ENCODE assay signal across 8 cellular contexts in the genomic region with DNA sequence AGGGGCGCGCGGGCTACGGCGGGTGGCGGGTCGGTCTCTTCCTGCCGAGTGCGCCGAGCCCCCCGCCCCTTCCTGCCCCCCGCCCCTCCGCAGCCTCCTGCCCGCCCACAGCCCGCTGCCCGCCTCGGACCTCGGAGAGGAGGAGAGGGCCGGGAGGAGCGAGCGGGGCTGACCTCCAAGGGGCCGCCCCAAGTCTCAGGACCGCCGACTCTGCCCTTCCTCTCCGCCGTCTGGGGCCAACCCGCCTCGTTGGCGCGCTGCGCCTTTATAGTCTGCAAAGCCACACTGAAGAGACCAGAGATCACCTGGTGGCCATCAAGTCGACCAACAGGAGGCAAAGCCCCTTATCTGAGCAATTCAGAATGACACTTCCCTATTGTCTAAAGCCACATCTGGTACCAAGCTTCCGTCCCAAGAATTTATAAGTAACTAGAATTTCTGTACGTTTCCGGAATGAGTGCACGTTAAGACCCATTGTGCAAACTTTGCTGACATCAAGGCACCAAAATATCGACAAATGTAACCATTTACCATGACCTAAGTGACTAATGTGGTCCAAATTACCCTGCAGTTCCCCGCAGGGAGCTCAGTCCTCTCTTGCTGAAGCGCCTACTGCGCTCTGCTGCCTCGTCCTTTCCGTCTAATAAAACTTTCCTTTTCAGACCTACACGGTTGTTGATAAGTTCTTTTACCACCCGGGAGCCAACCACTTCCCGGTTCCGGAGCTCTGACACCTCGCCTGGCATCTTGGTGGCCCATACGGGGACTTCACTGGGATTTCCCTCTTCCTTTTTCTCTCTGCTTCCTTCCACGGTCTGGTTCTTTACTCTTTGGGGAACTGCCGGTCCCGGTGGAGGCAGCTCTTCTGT. TPM values are rescaled to one million over a fixed set of nuclear protein-coding genes. Genes with fewer than 3 reads are reported as not detected.
DNase-seq lines count a peak whose midpoint lies in the region; ATAC-seq and TF ChIP-seq lines count a peak whose summit lies in the region.

CPXM1 (minus strand) TSS at position 38 of the 869 bp plus-strand sequence. CDS start 55 bp downstream, outside the sequence.

- H3K36me3 Mint-ChIP-seq in activated naive CD8-positive, alpha-beta T cell treated with anti-CD3 and anti-CD28 coated beads, Interleukin-2, amount 50 U/mL, for 24 hours (ENCODE audit: low read depth), result no peaks in the 10 kb centered on the region

- DNase-seq in GM19238 (ENCODE audit: insufficient read length, low spot score), result peak; percentile 69
- peak; percentile 95 for DNase-seq in MV-4-11 (lab: John Stamatoyannopoulos, UW)
- peak; percentile 42 for DNase-seq in activated naive CD8-positive, alpha-beta T cell treated with anti-CD3 and anti-CD28 coated beads, Interleukin-2, amount 50 U/mL, for 24 hours
- DNase-seq in left lung, result no peak
- DNase-seq in thyroid gland, result peak; percentile 20 to 41
- no peak for DNase-seq in PC-3
- DNase-seq in COR-L47 (lab: John Stamatoyannopoulos, UW), result no peak

- peak within 1 kb of the TSS; percentile 95 for H3K9ac ChIP-seq in BLaER1
- H3K9ac ChIP-seq in PC-3 (ENCODE audit: low read length), result no peak within 1 kb of the TSS

- peaks cover 31% of the 10 kb centered on the region for H3K36me3 ChIP-seq in BLaER1
- H3K36me3 ChIP-seq in left lung, result no peaks in the 10 kb centered on the region
- H3K36me3 ChIP-seq in thyroid gland, result no peaks in the 10 kb centered on the region
- H3K36me3 ChIP-seq in PC-3 (ENCODE audit: low read depth, low read length), result no peaks in the 10 kb centered on the region

- POLR2A ChIA-PET in PC-3 (lab: Charles Lee; ENCODE audit: unreplicated experiment), result no interaction called here

- no peaks in the 10 kb centered on the region for H3K79me2 ChIP-seq in PC-3 (ENCODE audit: low read length)

- H3K4me3 ChIP-seq in BLaER1 (peak within 1 kb of the TSS; percentile 95), left lung (peak within 1 kb of the TSS; percentile 28 to 31), thyroid gland (replicated peaks in 1 of 3) (peak within 1 kb of the TSS in 1 of 3 donors; percentile 9), PC-3 (ENCODE audit: low read length) (no peak within 1 kb of the TSS)

- H2AFZ ChIP-seq in PC-3 (ENCODE audit: low read length), result no peak within 1 kb of the TSS

- 14 to 16% methylated on average over 20 to 30 of the region's 51 CpGs for WGBS in thyroid gland, 2 donors

- no peak for TF ChIP-seq POLR2A in thyroid gland (IDR thresholded peaks at IDR 0.05)

- H3K27ac Mint-ChIP-seq in activated naive CD8-positive, alpha-beta T cell treated with anti-CD3 and anti-CD28 coated beads, Interleukin-2, amount 50 U/mL, for 24 hours, result peak within 1 kb of the TSS; percentile 90

- H4K20me1 ChIP-seq in BLaER1 (peaks cover 30% of the 10 kb centered on the region), PC-3 (ENCODE audit: low read length) (no peaks in the 10 kb centered on the region)

- peaks cover 27% of the 10 kb centered on the region for H3K4me1 Mint-ChIP-seq in activated naive CD8-positive, alpha-beta T cell treated with anti-CD3 and anti-CD28 coated beads, Interleukin-2, amount 50 U/mL, for 24 hours

- H3K9me3 Mint-ChIP-seq in activated naive CD8-positive, alpha-beta T cell treated with anti-CD3 and anti-CD28 coated beads, Interleukin-2, amount 50 U/mL, for 24 hours, result no peaks in the 10 kb centered on the region

- CTCF ChIA-PET in PC-3 (lab: Charles Lee), result no interaction called here

- H3K4me2 ChIP-seq in BLaER1 (peak within 1 kb of the TSS; percentile 99), PC-3 (ENCODE audit: low read length) (no peak within 1 kb of the TSS)

- H3K9me2 ChIP-seq in PC-3 (replicated peaks; ENCODE audit: low read length), result no peaks in the 10 kb centered on the region

- intact Hi-C loops in left lung (cut with DNase I), result no loop called here
- intact Hi-C loops in thyroid gland (cut with DNase I), result no loop called here
- intact Hi-C loops in PC-3 (cut with micrococcal nuclease), result no loop called here

- peaks cover 57% of the 10 kb centered on the region for H3K27me3 Mint-ChIP-seq in activated naive CD8-positive, alpha-beta T cell treated with anti-CD3 and anti-CD28 coated beads, Interleukin-2, amount 50 U/mL, for 24 hours

- H3K4me1 ChIP-seq in BLaER1, result peaks cover 38% of the 10 kb centered on the region
- H3K4me1 ChIP-seq in left lung, result peaks cover 0 to 25% of the 10 kb centered on the region in 2 donors
- H3K4me1 ChIP-seq in thyroid gland, result peaks cover 12 to 17% of the 10 kb centered on the region in 2 donors
- no peaks in the 10 kb centered on the region for H3K4me1 ChIP-seq in PC-3 (ENCODE audit: insufficient read depth, low read length)

- peak within 1 kb of the TSS; percentile 96 for H3K27ac ChIP-seq in BLaER1
- H3K27ac ChIP-seq in left lung, result no peak within 1 kb of the TSS
- no peak within 1 kb of the TSS for H3K27ac ChIP-seq in thyroid gland
- H3K27ac ChIP-seq in PC-3 (ENCODE audit: low read length), result no peak within 1 kb of the TSS

- TF ChIP-seq CTCF in left lung (IDR thresholded peaks at IDR 0.05), result no peak
- no peak for TF ChIP-seq CTCF in thyroid gland (IDR thresholded peaks at IDR 0.05)
- no peak for TF ChIP-seq CTCF in PC-3 (conservative IDR thresholded peaks at IDR 0.05; ENCODE audit: low read depth, low read length)

- peak within 1 kb of the TSS; percentile 90 for H3K4me3 Mint-ChIP-seq in activated naive CD8-positive, alpha-beta T cell treated with anti-CD3 and anti-CD28 coated beads, Interleukin-2, amount 50 U/mL, for 24 hours

- H3K9me3 ChIP-seq in BLaER1 (no peaks in the 10 kb centered on the region), left lung (no peaks in the 10 kb centered on the region), thyroid gland (no peaks in the 10 kb centered on the region), PC-3 (ENCODE audit: low read length) (no peaks in the 10 kb centered on the region)

- peak; percentile 67 for ATAC-seq in activated naive CD8-positive, alpha-beta T cell treated with anti-CD3 and anti-CD28 coated beads, Interleukin-2, amount 50 U/mL, for 24 hours
- ATAC-seq in left lung (peak; percentile 60), PC-3 (no peak)

- H3F3A ChIP-seq in PC-3 (ENCODE audit: low read length, unreplicated experiment), result no peaks in the 10 kb centered on the region

- H3K27me3 ChIP-seq in BLaER1 (peaks cover 23% of the 10 kb centered on the region), left lung (peaks cover 48 to 96% of the 10 kb centered on the region in 2 donors), thyroid gland (no peaks in the 10 kb centered on the region), PC-3 (ENCODE audit: low read length) (no peaks in the 10 kb centered on the region)

- BruUV-seq in PC-3 (replicated peaks; lab: Mats Ljungman, UMichigan), result no TSS peak

RNA-seq across cellular contexts. Expression of gene CPXM1, which starts in this region (rescaled TPM):
- total RNA-seq in left lung (10 to 100 TPM in 1 of 2 donors, 1 to 10 TPM in 1; 8.1 to 25.8 TPM), thyroid gland (10 to 100 TPM in 3 of 4 donors, 1 to 10 TPM in 1; 1.3 to 38.5 (median 16.5) TPM), PC-3 (2014; rRNA removed) (not detected in 2 replicates)

Comparison
In these comparisons a context has a peak if more than half of its experiments do, and no peak if none do; other contexts are left out.
1. DNase-seq: peak in GM19238 (single experiment), MV-4-11 (single experiment), activated naive CD8-positive, alpha-beta T cell treated with anti-CD3 and anti-CD28 coated beads, Interleukin-2, amount 50 U/mL, for 24 hours (single experiment) and thyroid gland (2 of 2); none in left lung (0 of 2), PC-3 (single experiment) and COR-L47 (single experiment).